Comparison of ENCODE assay signal across 26 cellular contexts in genomic region chr19:38917516-38917915, GRCh38. TPM values are rescaled to one million over a fixed set of nuclear protein-coding genes. Genes with fewer than 3 reads are reported as not detected.
"Had no signal": no experiment of that assay in that cellular context is flagged by ENCODE, and none has a peak within 500 bp of the region (broad histone marks: within the 10 kb centered on the region; RNA-seq: fewer than 3 reads in every experiment).

No MANE protein-coding gene starts in this region.

- H3K4me3 ChIP-seq: adrenal gland, ascending aorta, colonic mucosa, dorsolateral prefrontal cortex, esophagus muscularis mucosa, transverse colon, uterus had no signal

- H3K36me3 ChIP-seq: colonic mucosa, transverse colon, uterus had no signal

- DNase-seq: activated CD4-positive, alpha-beta T cell treated with anti-CD3 and anti-CD28 coated beads for 1 hour; activated CD8-positive, alpha-beta memory T cell treated with anti-CD3 and anti-CD28 coated beads, Interleukin-2, amount 50 U/mL, for 48 hours; activated naive CD4-positive, alpha-beta T cell; activated T-cell treated with anti-CD3 and anti-CD28 coated beads, Interleukin-2, amount 50 U/mL, for 4 hours; brain microvascular endothelial cell; colonic mucosa; dorsolateral prefrontal cortex; effector memory CD8-positive, alpha-beta T cell; head of caudate nucleus; hypothalamus; left cardiac atrium; nephron progenitor cell; nucleus accumbens; stimulated activated CD4-positive, alpha-beta T cell treated with anti-CD3 and anti-CD28 coated beads, Interleukin-15, amount 100 ng/mL, for 24 hours; stimulated activated naive B cell treated with anti-CD40 and anti-IgM and Interleukin-4, amounts not matched to agents 10 μg/mL and 1 μg/mL and 100 μg/mL, for 72 hours; transverse colon; uterus had no signal

- H3K27ac Mint-ChIP-seq: activated naive CD8-positive, alpha-beta T cell; activated T-helper 2 cell treated with anti-CD3 and anti-CD28 coated beads, Interferon-gamma antibody, Interleukin-2, Interleukin-4, amounts not matched to agents 10 μg/mL and 5 μg/mL and 100 μg/mL, durations not matched to agents 14 hours and 24 hours and 36 hours; effector memory CD8-positive, alpha-beta T cell; memory B cell; nephron progenitor cell; stimulated activated naive B cell treated with anti-CD40 and anti-IgM and Interleukin-4, amounts not matched to agents 10 μg/mL and 1 μg/mL and 100 μg/mL, for 72 hours; T-helper 2 cell treated with Interferon-gamma antibody and Interleukin-4, amounts not matched to agents 5 μg/mL and 100 μg/mL, for 36 hours had no signal

- H3K4me3 Mint-ChIP-seq: activated naive CD8-positive, alpha-beta T cell; activated T-cell treated with anti-CD3 and anti-CD28 coated beads, Interleukin-2, amount 50 U/mL, for 4 hours; central memory CD8-positive, alpha-beta T cell; effector memory CD8-positive, alpha-beta T cell; memory B cell; nephron progenitor cell; stimulated activated naive B cell treated with anti-CD40 and anti-IgM and Interleukin-4, amounts not matched to agents 10 μg/mL and 1 μg/mL and 100 μg/mL, for 72 hours; T-helper 2 cell treated with Interferon-gamma antibody and Interleukin-4, amounts not matched to agents 5 μg/mL and 100 μg/mL, for 36 hours had no signal

- ATAC-seq: activated T-cell treated with anti-CD3 and anti-CD28 coated beads, Interleukin-2, amount 50 U/mL, for 4 hours; effector memory CD8-positive, alpha-beta T cell; left cardiac atrium; sciatic nerve; stimulated activated naive B cell treated with anti-CD40 and anti-IgM and Interleukin-4, amounts not matched to agents 10 μg/mL and 1 μg/mL and 100 μg/mL, for 72 hours had no signal

- H3K9me3 ChIP-seq: adrenal gland, ascending aorta, colonic mucosa, esophagus muscularis mucosa, transverse colon, uterus had no signal

- H3K27ac ChIP-seq: adrenal gland, ascending aorta, brain microvascular endothelial cell, colonic mucosa, dorsolateral prefrontal cortex, esophagus muscularis mucosa, transverse colon, uterus had no signal

- H3K27me3 Mint-ChIP-seq: activated naive CD8-positive, alpha-beta T cell; central memory CD8-positive, alpha-beta T cell; effector memory CD8-positive, alpha-beta T cell; memory B cell; stimulated activated naive B cell treated with anti-CD40 and anti-IgM and Interleukin-4, amounts not matched to agents 10 μg/mL and 1 μg/mL and 100 μg/mL, for 72 hours had no signal

- H3K4me1 Mint-ChIP-seq: central memory CD8-positive, alpha-beta T cell; memory B cell; nephron progenitor cell had no signal

- H3K4me1 ChIP-seq: ascending aorta, colonic mucosa, esophagus muscularis mucosa, transverse colon, uterus had no signal

- H3K9me3 Mint-ChIP-seq: activated T-cell treated with anti-CD3 and anti-CD28 coated beads, Interleukin-2, amount 50 U/mL, for 4 hours; activated T-helper 2 cell treated with anti-CD3 and anti-CD28 coated beads, Interferon-gamma antibody, Interleukin-2, Interleukin-4, amounts not matched to agents 10 μg/mL and 5 μg/mL and 100 μg/mL, durations not matched to agents 14 hours and 24 hours and 36 hours; central memory CD8-positive, alpha-beta T cell; effector memory CD8-positive, alpha-beta T cell; memory B cell; nephron progenitor cell; T-helper 2 cell treated with Interferon-gamma antibody and Interleukin-4, amounts not matched to agents 5 μg/mL and 100 μg/mL, for 36 hours had no signal

- H3K27me3 ChIP-seq: adrenal gland, ascending aorta, brain microvascular endothelial cell, colonic mucosa, dorsolateral prefrontal cortex, transverse colon, uterus had no signal

RNA-seq across cellular contexts. Expression of gene CCER2, which starts 5.5 kb away (rescaled TPM):
- total RNA-seq: ascending aorta, colonic mucosa, left cardiac atrium, transverse colon had no signal
